ENCODE assay signal across 27 cellular contexts in genomic region chr18:21183670-21184069, GRCh38. TPM values are rescaled to one million over a fixed set of nuclear protein-coding genes. Genes with fewer than 3 reads are reported as not detected.
DNase-seq lines count a peak whose midpoint lies in the region; ATAC-seq and TF ChIP-seq lines count a peak whose summit lies in the region.
"Had no signal": no experiment of that assay in that cellular context is flagged by ENCODE, and none has a peak within 500 bp of the region (broad histone marks: within the 10 kb centered on the region; RNA-seq: fewer than 3 reads in every experiment).

No MANE protein-coding gene starts in this region.

- no peak for TF ChIP-seq POLR2A in HCT116 (IDR thresholded peaks at IDR 0.05; ENCODE audit: borderline replicate concordance, extremely low read depth, insufficient read depth, insufficient read length)

- H3K27ac ChIP-seq in HCT116 (ENCODE audit: low read depth, low read length), result no peak overlapping the region
- H3K27ac ChIP-seq in left lung, result no peak overlapping the region
- H3K27ac ChIP-seq: ascending aorta, dorsolateral prefrontal cortex, lower lobe of right lung, testis, WERI-Rb-1 had no signal

- H3K79me2 ChIP-seq in HCT116 (ENCODE audit: insufficient read depth, low read length), result no peaks in the 10 kb centered on the region

- H3K4me1 ChIP-seq in HCT116 (ENCODE audit: control insufficient read depth in 1 of 2, insufficient read depth in 2 of 2, low read length in 2 of 2) (peaks cover 7 to 13% of the 10 kb centered on the region in 2 experiments; a peak in 3 of 4 replicates), left lung (no peaks in the 10 kb centered on the region)
- H3K4me1 ChIP-seq: BE2C, HAP-1, lower lobe of right lung, testis had no signal

- intact Hi-C loops in HCT116 (cut with micrococcal nuclease), result no loop called here
- intact Hi-C loops in left lung (cut with DNase I), result no loop called here
- intact Hi-C loops in posterior vena cava (cut with DNase I), result no loop called here

- no peaks in the 10 kb centered on the region for H3K36me3 ChIP-seq in HCT116 (ENCODE audit: control insufficient read depth in 1 of 2, insufficient read depth in 2 of 2, low read length in 2 of 2)
- no peaks in the 10 kb centered on the region for H3K36me3 ChIP-seq in left lung
- H3K36me3 ChIP-seq: ascending aorta, BE2C, HAP-1, lower lobe of right lung, WERI-Rb-1 had no signal

- H3K9me3 ChIP-seq in HCT116 (ENCODE audit: control insufficient read depth in 1 of 2, insufficient read depth in 1 of 2, low read depth in 1 of 2, low read length in 2 of 2) (no peaks in the 10 kb centered on the region), left lung (no peaks in the 10 kb centered on the region)
- H3K9me3 ChIP-seq: ascending aorta, BE2C, HAP-1, lower lobe of right lung, testis had no signal

- H3K4me2 ChIP-seq in HCT116 (ENCODE audit: low read length), result 0 out of 2 replicates have a peak overlapping the region, but pooled peaks have one; percentile 27

- RAD21 ChIA-PET in HCT116 (lab: Charles Lee; ENCODE audit: low non-redundant PET in 1 of 2, low total read pairs in 2 of 2, uncharacterized antibody in 2 of 2, unreplicated experiment in 2 of 2), result no interaction called here

- H3K4me3 ChIP-seq in AG10803 (ENCODE audit: low read length), result no peak overlapping the region
- no peak overlapping the region for H3K4me3 ChIP-seq in HCT116 (replicated peaks in 1 of 2; ENCODE audit: low read depth in 1 of 2, low read length in 2 of 2)
- H3K4me3 ChIP-seq in left lung, result no peak overlapping the region
- no peak overlapping the region for H3K4me3 ChIP-seq in foreskin fibroblast (ENCODE audit: low read depth in 1 of 2, low read length in 2 of 2)
- H3K4me3 ChIP-seq: ascending aorta, dorsolateral prefrontal cortex, HAP-1, lower lobe of right lung, skin epidermis, testis had no signal

- POLR2A ChIA-PET in HCT116 (lab: Charles Lee), result no interaction called here

- TF ChIP-seq RAD21 in HCT116 (IDR thresholded peaks at IDR 0.05; ENCODE audit: low read depth), result no peak

- DNase-seq in AG10803 (ENCODE audit: low read depth) (peak; percentile 22), HCT116 (ENCODE audit: low read depth, low spot score) (no peak), left lung (no peak), AML-193 (lab: John Stamatoyannopoulos, UW) (no peak), foreskin fibroblast (no peak), posterior vena cava (ENCODE audit: low spot score) (no peak)
- DNase-seq: activated CD4-positive, alpha-beta T cell treated with anti-CD3 and anti-CD28 coated beads, Interleukin-2, amount 50 U/mL, for 1 hour; activated naive CD4-positive, alpha-beta T cell treated with anti-CD3 and anti-CD28 coated beads, Interleukin-2, amount 50 U/mL, for 16 hours; BE2C; dorsolateral prefrontal cortex; GDM1; hypothalamus; Karpas-422; lower lobe of right lung; NCI-H1105; NCI-H2029 treated with DMSO at 0.1 percent for 48 hours; NCI-H345; stimulated activated naive B cell treated with anti-CD40 and anti-IgM and Interleukin-4, amounts not matched to agents 10 μg/mL and 1 μg/mL and 100 μg/mL, for 72 hours; T-helper 17 cell; testis; WERI-Rb-1 had no signal

- TF ChIP-seq CTCF in AG10803 (conservative IDR thresholded peaks at IDR 0.05; ENCODE audit: low read length), result no peak
- TF ChIP-seq CTCF in HCT116 (IDR thresholded peaks at IDR 0.05 in 2 of 3, conservative IDR thresholded peaks at IDR 0.05 in 1 of 3; ENCODE audit: borderline replicate concordance in 1 of 3, insufficient read depth in 1 of 3, low read depth in 2 of 3, low read length in 2 of 3), result no peak
- no peak for TF ChIP-seq CTCF in left lung (IDR thresholded peaks at IDR 0.05)
- no peak for TF ChIP-seq CTCF in foreskin fibroblast (IDR thresholded peaks at IDR 0.05; ENCODE audit: low read depth, low read length)

- H2AFZ ChIP-seq in HCT116 (ENCODE audit: low read depth, low read length, poor library complexity, severe bottlenecking), result peak overlapping the region; percentile 74

- H4K20me1 ChIP-seq in HCT116 (ENCODE audit: insufficient read depth), result no peaks in the 10 kb centered on the region

- ATAC-seq in HCT116 (no peak), SK-N-SH treated with all-trans-retinoic acid at 6 μM for 48 hours (peak; percentile 23; the same call in 1 of the 3 replicates), left lung (peak; percentile 32), HG02970 (IDR thresholded peaks at IDR 0.05; ENCODE audit: low FRiP score, unreplicated experiment) (no peak)
- ATAC-seq: stimulated activated naive B cell treated with anti-CD40 and anti-IgM and Interleukin-4, amounts not matched to agents 10 μg/mL and 1 μg/mL and 100 μg/mL, for 72 hours; T-helper 17 cell had no signal

- BruUV-seq in HCT116 (replicated peaks; lab: Mats Ljungman, UMichigan), result no TSS peak

- H3K9me2 ChIP-seq in HCT116 (ENCODE audit: insufficient read depth), result no peaks in the 10 kb centered on the region

- H3K27me3 ChIP-seq in HCT116 (ENCODE audit: insufficient read depth, low read length), result no peaks in the 10 kb centered on the region
- no peaks in the 10 kb centered on the region for H3K27me3 ChIP-seq in left lung
- H3K27me3 ChIP-seq: ascending aorta, BE2C, dorsolateral prefrontal cortex, testis had no signal

- no peak overlapping the region for H3K9ac ChIP-seq in HCT116 (ENCODE audit: low read length)

- CTCF ChIA-PET in HCT116 (lab: Charles Lee), result no interaction called here

TF ChIP-seq in HCT116, 20 proteins besides CTCF, POLR2A, EP300 and RAD21:
- TF ChIP-seq ZFX (IDR thresholded peaks at IDR 0.05), result no peak
- TF ChIP-seq EGR1 (IDR thresholded peaks at IDR 0.05; ENCODE audit: low read depth), result no peak
- TF ChIP-seq JUND (IDR thresholded peaks at IDR 0.05), result 0 out of 2 replicates have a peak, but pooled peaks have one; percentile 19
- no peak for TF ChIP-seq SRF (IDR thresholded peaks at IDR 0.05; ENCODE audit: low read depth)
- TF ChIP-seq MAX (IDR thresholded peaks at IDR 0.05), result 0 out of 2 replicates have a peak, but pooled peaks have one; percentile 31
- no peak for TF ChIP-seq FOSL1 (IDR thresholded peaks at IDR 0.05; ENCODE audit: low read depth)
- no peak for TF ChIP-seq CEBPB (IDR thresholded peaks at IDR 0.05; ENCODE audit: low read depth)

TF ChIP-seq in SK-N-SH treated with all-trans-retinoic acid at 6 μM for 48 hours, 23 proteins besides CTCF, POLR2A, EP300 and RAD21:
- no peak for TF ChIP-seq ZC3H10 (CRISPR knock-in tag; IDR thresholded peaks at IDR 0.05)
- TF ChIP-seq CSRNP3 (CRISPR knock-in tag; IDR thresholded peaks at IDR 0.05), result no peak
- no peak for TF ChIP-seq GLIS3 (CRISPR knock-in tag; IDR thresholded peaks at IDR 0.05)
- TF ChIP-seq ISL1 (CRISPR knock-in tag; IDR thresholded peaks at IDR 0.05), result no peak
- TF ChIP-seq POU6F1 (CRISPR knock-in tag; IDR thresholded peaks at IDR 0.05; ENCODE audit: borderline replicate concordance, low read depth), result no peak
- no peak for TF ChIP-seq CREB5 (CRISPR knock-in tag; IDR thresholded peaks at IDR 0.05; ENCODE audit: low read depth)
- TF ChIP-seq ZNF565 (CRISPR knock-in tag; conservative IDR thresholded peaks at IDR 0.05; ENCODE audit: low read depth), result no peak
- TF ChIP-seq CSDC2 (CRISPR knock-in tag; IDR thresholded peaks at IDR 0.05), result no peak
- no peak for TF ChIP-seq ZFP3 (CRISPR knock-in tag; IDR thresholded peaks at IDR 0.05)
- no peak for TF ChIP-seq ESRRG (CRISPR knock-in tag; IDR thresholded peaks at IDR 0.05)
- no peak for TF ChIP-seq TCF4 (CRISPR knock-in tag; IDR thresholded peaks at IDR 0.05; ENCODE audit: borderline replicate concordance)
- TF ChIP-seq ZFP30 (CRISPR knock-in tag; IDR thresholded peaks at IDR 0.05), result no peak

RNA-seq across cellular contexts. Expression of gene GREB1L, which starts 58.4 kb away (rescaled TPM):
- total RNA-seq in HCT116 (2021; ENCODE audit: unreplicated experiment) (12.2 TPM), left lung (under 1 TPM; 0.55 to 0.67 TPM), posterior vena cava (1 to 10 TPM; 1.0 to 3.3 TPM)
- 4.1 and 6.0 TPM in 2 replicates for polyA plus RNA-seq in HCT116 (2012)
- total RNA-seq: activated T-helper 1 cell treated with anti-CD3 and anti-CD28 coated beads, Interleukin-12 subunit alpha, Interleukin-12 subunit beta, Interleukin-2, Interleukin-4 antibody, amounts not matched to agents 30 ng/mL and 10 ng/mL and 1 ng/mL, durations not matched to agents 14 hours and 24 hours and 36 hours; T-helper 17 cell had no signal

Comparison
In these comparisons a context has a peak if more than half of its experiments do, and no peak if none do; other contexts are left out.
1. ATAC-seq: peak in SK-N-SH treated with all-trans-retinoic acid at 6 μM for 48 hours (single experiment) and left lung (single experiment); none in HCT116 (single experiment) and HG02970 (single experiment).